ENCODE assay signal across 10 cellular contexts in the genomic region with DNA sequence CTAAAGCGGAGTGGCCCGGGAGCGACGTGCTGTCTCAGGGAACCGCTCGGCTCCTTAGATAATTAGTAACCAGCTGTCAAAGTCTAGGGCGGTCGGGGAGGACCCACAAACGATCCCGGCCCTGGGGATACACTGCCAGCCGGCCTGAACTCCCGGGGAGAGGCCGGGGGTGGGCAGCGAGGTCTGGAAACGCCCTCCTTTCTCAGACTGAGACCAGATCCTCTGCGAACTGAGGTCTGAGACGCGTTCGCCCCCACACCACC.
A peak's percentile ranks its signal among the peaks of the same experiment; 100 is the strongest.
DNase-seq lines count a peak whose midpoint lies in the region; ATAC-seq and TF ChIP-seq lines count a peak whose summit lies in the region.
"Had no signal": no experiment of that assay in that cellular context is flagged by ENCODE, and none has a peak within 500 bp of the region (broad histone marks: within the 10 kb centered on the region; RNA-seq: fewer than 3 reads in every experiment).

No MANE protein-coding gene starts in this region.

- H3K27me3 ChIP-seq in HUES48 (ENCODE audit: control insufficient read depth, insufficient read depth, low read length) (peaks cover 100% of the 10 kb centered on the region), parathyroid adenoma (ENCODE audit: control insufficient read depth, insufficient read depth, low read length) (peaks cover 19% of the 10 kb centered on the region)

- no peak for ATAC-seq in HG03457 (IDR thresholded peaks at IDR 0.05; ENCODE audit: unreplicated experiment)
- no peak for ATAC-seq in HG02870 (IDR thresholded peaks at IDR 0.05; ENCODE audit: unreplicated experiment)
- no peak for ATAC-seq in HG02642 (IDR thresholded peaks at IDR 0.05; ENCODE audit: poor library complexity, unreplicated experiment)

- no peak overlapping the region for H3K27ac ChIP-seq in HUES48 (ENCODE audit: low read depth, low read length)
- no peak overlapping the region for H3K27ac ChIP-seq in parathyroid adenoma
- H3K27ac ChIP-seq: thyroid gland had no signal

- DNase-seq in GM12864 (ENCODE audit: low read depth) = no peak
- peak; percentile 81 for DNase-seq in glomerular visceral epithelial cell (ENCODE audit: extremely low spot score)
- no peak for DNase-seq in RKO (ENCODE audit: low spot score)
- DNase-seq: SIG-M5, thyroid gland had no signal

- H3K4me1 ChIP-seq in HUES48 (ENCODE audit: control insufficient read depth, insufficient read depth, low read length) = peaks cover 24% of the 10 kb centered on the region
- peaks cover 18% of the 10 kb centered on the region for H3K4me1 ChIP-seq in parathyroid adenoma

- no peaks in the 10 kb centered on the region for H3K79me2 ChIP-seq in parathyroid adenoma

- H3K4me3 ChIP-seq in GM12864 (ENCODE audit: low read depth, low read length) = peak overlapping the region; percentile 55
- H3K4me3 ChIP-seq in HUES48 (ENCODE audit: low read depth, low read length) = peak overlapping the region; percentile 68
- no peak overlapping the region for H3K4me3 ChIP-seq in parathyroid adenoma (ENCODE audit: low read depth, low read length)
- H3K4me3 ChIP-seq: thyroid gland had no signal

- H3K9ac ChIP-seq in HUES48 (ENCODE audit: low read depth, low read length) (no peak overlapping the region), parathyroid adenoma (no peak overlapping the region)

- peak overlapping the region; percentile 43 for H3K4me2 ChIP-seq in parathyroid adenoma (ENCODE audit: low read length)

- no peak for TF ChIP-seq CTCF in GM12864 (IDR thresholded peaks at IDR 0.05; ENCODE audit: low read depth, low read length, missing control alignments)
- TF ChIP-seq CTCF in parathyroid adenoma (IDR thresholded peaks at IDR 0.05) = no peak

- H3K9me3 ChIP-seq in HUES48 (ENCODE audit: control insufficient read depth, insufficient read depth, low read length) = no peaks in the 10 kb centered on the region
- no peaks in the 10 kb centered on the region for H3K9me3 ChIP-seq in parathyroid adenoma (ENCODE audit: control insufficient read depth, low read length)
- H3K9me3 ChIP-seq: thyroid gland had no signal

- peak overlapping the region; percentile 3 for H2AFZ ChIP-seq in parathyroid adenoma

- H3K36me3 ChIP-seq in HUES48 (ENCODE audit: control insufficient read depth, insufficient read depth, low read length) (no peaks in the 10 kb centered on the region), parathyroid adenoma (ENCODE audit: control insufficient read depth, insufficient read depth, low read length) (no peaks in the 10 kb centered on the region)
- H3K36me3 ChIP-seq: thyroid gland had no signal
